In genomic region chr7:1727812-1728570, GRCh38 we compare ENCODE assay signal across 20 cellular contexts.
"Had no signal": no experiment of that assay in that cellular context is flagged by ENCODE, and none has a peak within 500 bp of the region (broad histone marks: within the 10 kb centered on the region; RNA-seq: fewer than 3 reads in every experiment).

No MANE protein-coding gene starts in this region.

- H3K4me1 ChIP-seq: lower lobe of right lung, parathyroid adenoma, testis, tibial nerve, upper lobe of right lung had no signal

- H3K9me3 ChIP-seq: testis had no signal

- H3K9ac ChIP-seq: parathyroid adenoma had no signal

- DNase-seq: cortex of kidney; dorsolateral prefrontal cortex; effector CD8-positive, alpha-beta T cell; immature natural killer cell; left ventricle myocardium inferior; lower lobe of right lung; midbrain; naive B cell; psoas muscle; retina; sigmoid colon; stimulated activated CD4-positive, alpha-beta T cell treated with anti-CD3 and anti-CD28 coated beads, Interleukin-2, amount 100 ng/mL, for 24 hours; stimulated activated CD4-positive, alpha-beta T cell treated with anti-CD3 and anti-CD28 coated beads, Interleukin-4, amount 100 ng/mL, for 4 hours; stimulated activated naive B cell treated with anti-CD40 and anti-IgM and Interleukin-4, amounts not matched to agents 10 μg/mL and 1 μg/mL and 100 μg/mL, for 72 hours; stimulated activated naive CD8-positive, alpha-beta T cell treated with anti-CD3 and anti-CD28 coated beads, Interleukin-15, amount 100 ng/mL, for 72 hours; testis; upper lobe of right lung had no signal

- H3K79me2 ChIP-seq: parathyroid adenoma had no signal

- H3K27me3 ChIP-seq: testis, upper lobe of right lung had no signal

- H3K27ac ChIP-seq: dorsolateral prefrontal cortex, left ventricle myocardium inferior, lower lobe of right lung, parathyroid adenoma, psoas muscle, sigmoid colon, skin epidermis, testis, tibial nerve, upper lobe of right lung had no signal

- H3K4me3 ChIP-seq: dorsolateral prefrontal cortex, left ventricle myocardium inferior, lower lobe of right lung, psoas muscle, sigmoid colon, skin epidermis, testis, tibial nerve, upper lobe of right lung had no signal

- H3K36me3 ChIP-seq: lower lobe of right lung, sigmoid colon, upper lobe of right lung had no signal

- H2AFZ ChIP-seq: parathyroid adenoma had no signal
